Comparison of ENCODE assay signal across 8 cellular contexts in genomic region chr11:90204832-90205646, GRCh38. TPM values are rescaled to one million over a fixed set of nuclear protein-coding genes. Genes with fewer than 3 reads are reported as not detected.
A peak's percentile ranks its signal among the peaks of the same experiment; 100 is the strongest.
DNase-seq lines count a peak whose midpoint lies in the region; ATAC-seq, FAIRE-seq and TF ChIP-seq lines count a peak whose summit lies in the region.

No MANE protein-coding gene starts in this region.

- H3K9me3 ChIP-seq in adrenal gland (replicated peaks in 1 of 3) = no peaks in the 10 kb centered on the region
- no peaks in the 10 kb centered on the region for H3K9me3 ChIP-seq in transverse colon

- peak; percentile 64 to 93 (median 80) for TF ChIP-seq CTCF in adrenal gland (IDR thresholded peaks at IDR 0.05)
- peak; percentile 72 to 93 (median 85) for TF ChIP-seq CTCF in transverse colon (IDR thresholded peaks at IDR 0.05)

- H3K27ac ChIP-seq in adrenal gland = no peak overlapping the region
- no peak overlapping the region for H3K27ac ChIP-seq in transverse colon

- H3K36me3 ChIP-seq in adrenal gland (replicated peaks in 1 of 2) = peaks cover 0 to 41% of the 10 kb centered on the region in 2 donors
- peaks cover 0 to 42% (median 19%) of the 10 kb centered on the region in 4 donors for H3K36me3 ChIP-seq in transverse colon

- ATAC-seq in GM18907 (IDR thresholded peaks at IDR 0.05; ENCODE audit: unreplicated experiment) (peak; percentile 86), HG03103 (IDR thresholded peaks at IDR 0.05; ENCODE audit: low read depth, unreplicated experiment) (peak; percentile 66), sciatic nerve (no peak)

- TF ChIP-seq POLR2A in adrenal gland (IDR thresholded peaks at IDR 0.05) (no peak), transverse colon (IDR thresholded peaks at IDR 0.05) (no peak)

- peak; percentile 82 for FAIRE-seq in islet of Langerhans (lab: Jason Lieb, UNC)

- no peaks in the 10 kb centered on the region for H3K4me1 ChIP-seq in adrenal gland (replicated peaks in 1 of 2)
- H3K4me1 ChIP-seq in transverse colon = peaks cover 0 to 4% (median 0%) of the 10 kb centered on the region in 4 donors

- DNase-seq in DMS 273 treated with DMSO at 0.1 percent for 48 hours (lab: John Stamatoyannopoulos, UW) = peak; percentile 45
- DNase-seq in NCI-H345 (lab: John Stamatoyannopoulos, UW) = peak; percentile 58
- peak in 1 of 7 donors; percentile 16 for DNase-seq in adrenal gland
- no peak for DNase-seq in transverse colon
- no peak for DNase-seq in sciatic nerve (ENCODE audit: low spot score)

- TF ChIP-seq EP300 in transverse colon (IDR thresholded peaks at IDR 0.05; ENCODE audit: low read depth) = no peak

- H3K4me3 ChIP-seq in adrenal gland (no peak overlapping the region), transverse colon (no peak overlapping the region)

- in situ Hi-C loops in transverse colon (cut with MboI; ENCODE audit: low pct_ligation_motif_present in 1 of 4, low pct_unique_long_range_greater_than_20kb in 1 of 4, low sequenced_read_pairs in 3 of 4) = no loop called here

- intact Hi-C loops in adrenal gland (cut with DNase I) (no loop called here), transverse colon (cut with DNase I; ENCODE audit: low total_unique reads) (no loop called here), sciatic nerve (cut with DNase I) (no loop called here)

- no peaks in the 10 kb centered on the region for H3K27me3 ChIP-seq in adrenal gland
- H3K27me3 ChIP-seq in transverse colon = no peaks in the 10 kb centered on the region

- 10 to 17% (median 15%) methylated on average over 3 of the region's 3 CpGs for WGBS in adrenal gland, 4 donors
- WGBS in transverse colon (ENCODE audit: low coverage in 1 of 2), 2 donors = 13 to 19% methylated on average over 3 of the region's 3 CpGs

RNA-seq across cellular contexts. Expression of gene CHORDC1, which starts 17.8 kb away (rescaled TPM):
- 10 to 100 TPM; 11.3 to 83.7 (median 31.6) TPM for total RNA-seq in adrenal gland
- polyA plus RNA-seq in adrenal gland = 10 to 100 TPM; 34.5 to 47.6 (median 41.7) TPM
- 10 to 100 TPM; 25.9 to 50.5 (median 32.0) TPM for total RNA-seq in transverse colon
- 44.5 TPM for total RNA-seq in sciatic nerve

Comparison
In these comparisons a context has a peak if more than half of its experiments do, and no peak if none do; other contexts are left out.
1. DNase-seq: peak in DMS 273 treated with DMSO at 0.1 percent for 48 hours (single experiment) and NCI-H345 (single experiment); none in transverse colon (single experiment) and sciatic nerve (single experiment).